8 cellular contexts compared by ENCODE assay signal in the genomic region with DNA sequence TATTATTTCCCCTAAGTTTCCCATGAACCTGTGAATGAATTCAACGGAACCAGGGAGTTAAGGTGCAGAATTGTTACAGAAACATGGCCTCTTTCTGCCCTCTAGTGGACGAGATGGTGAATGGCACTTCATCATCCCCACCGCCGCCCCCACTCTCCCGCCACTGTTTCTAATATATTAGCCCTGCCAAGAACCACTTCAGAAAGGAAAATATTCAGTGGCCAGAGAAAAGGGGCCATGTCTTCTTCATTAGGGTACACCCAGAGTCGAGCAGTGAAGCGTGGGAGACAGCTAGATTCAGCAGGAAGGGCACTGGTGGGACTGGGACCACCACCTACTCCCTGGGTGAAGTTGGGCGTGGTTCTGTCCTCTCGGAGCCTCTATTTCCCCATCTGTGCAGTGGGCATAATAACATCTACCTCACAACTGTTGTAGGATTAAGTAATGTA. TPM values are rescaled to one million over a fixed set of nuclear protein-coding genes. Genes with fewer than 3 reads are reported as not detected.
DNase-seq lines count a peak whose midpoint lies in the region; ATAC-seq and TF ChIP-seq lines count a peak whose summit lies in the region.

No MANE protein-coding gene starts in this region.

- no peaks in the 10 kb centered on the region for H3K9me3 Mint-ChIP-seq in stimulated activated naive B cell treated with anti-CD40 and anti-IgM and Interleukin-4, amounts not matched to agents 10 μg/mL and 1 μg/mL and 100 μg/mL, for 72 hours

- peaks cover 32 to 48% of the 10 kb centered on the region in 2 donors for H3K27me3 Mint-ChIP-seq in stimulated activated naive B cell treated with anti-CD40 and anti-IgM and Interleukin-4, amounts not matched to agents 10 μg/mL and 1 μg/mL and 100 μg/mL, for 72 hours

- ATAC-seq in SK-N-SH treated with all-trans-retinoic acid at 6 μM for 48 hours (peak; percentile 80), HG03045 (IDR thresholded peaks at IDR 0.05; ENCODE audit: unreplicated experiment) (no peak), HG02678 (IDR thresholded peaks at IDR 0.05; ENCODE audit: unreplicated experiment) (no peak)
- ATAC-seq in stimulated activated naive B cell treated with anti-CD40 and anti-IgM and Interleukin-4, amounts not matched to agents 10 μg/mL and 1 μg/mL and 100 μg/mL, for 72 hours (replicated peaks) = peak; percentile 59 to 67

- H3K4me1 Mint-ChIP-seq in stimulated activated naive B cell treated with anti-CD40 and anti-IgM and Interleukin-4, amounts not matched to agents 10 μg/mL and 1 μg/mL and 100 μg/mL, for 72 hours = peaks cover 2 to 8% of the 10 kb centered on the region in 2 donors

- no peak overlapping the region for H3K4me2 ChIP-seq in KMS-11

- 12% methylated on average over 9 of the region's 9 CpGs for WGBS in liver

- no peaks in the 10 kb centered on the region for H3K36me3 Mint-ChIP-seq in stimulated activated naive B cell treated with anti-CD40 and anti-IgM and Interleukin-4, amounts not matched to agents 10 μg/mL and 1 μg/mL and 100 μg/mL, for 72 hours

- H3K4me1 ChIP-seq in KMS-11 (ENCODE audit: low read depth, poor library complexity, severe bottlenecking) (no peaks in the 10 kb centered on the region), liver (ENCODE audit: control insufficient read depth in 4 of 4, insufficient read depth in 4 of 4, low read length in 3 of 4) (no peaks in the 10 kb centered on the region)

- H3K9ac ChIP-seq in KMS-11 (no peak overlapping the region), liver (ENCODE audit: low read depth in 1 of 2, low read length in 2 of 2) (no peak overlapping the region)

- no peaks in the 10 kb centered on the region for H4K20me1 ChIP-seq in KMS-11 (ENCODE audit: insufficient read depth)

- no peak overlapping the region for H3K4me3 ChIP-seq in KMS-11 (IDR thresholded peaks at IDR 0.05; ENCODE audit: insufficient read depth, low read depth, low read length)
- H3K4me3 ChIP-seq in liver (ENCODE audit: low read depth in 1 of 3, low read length in 3 of 3) = no peak overlapping the region

- peak; percentile 48 for DNase-seq in ELF-1 (ENCODE audit: low read depth, low spot score)
- DNase-seq in central memory CD4-positive, alpha-beta T cell = peak; percentile 22
- no peak for DNase-seq in stimulated activated naive B cell treated with anti-CD40 and anti-IgM and Interleukin-4, amounts not matched to agents 10 μg/mL and 1 μg/mL and 100 μg/mL, for 72 hours

- H3K27ac Mint-ChIP-seq in stimulated activated naive B cell treated with anti-CD40 and anti-IgM and Interleukin-4, amounts not matched to agents 10 μg/mL and 1 μg/mL and 100 μg/mL, for 72 hours = no peak overlapping the region

- H3K4me3 Mint-ChIP-seq in stimulated activated naive B cell treated with anti-CD40 and anti-IgM and Interleukin-4, amounts not matched to agents 10 μg/mL and 1 μg/mL and 100 μg/mL, for 72 hours = no peak overlapping the region

- H3K27ac ChIP-seq in KMS-11 (no peak overlapping the region), liver (ENCODE audit: low read depth in 1 of 2, low read length in 2 of 2) (peak overlapping the region in 1 of 2 donors; percentile 41)

- no peaks in the 10 kb centered on the region for H3K36me3 ChIP-seq in KMS-11 (ENCODE audit: insufficient read depth)
- no peaks in the 10 kb centered on the region for H3K36me3 ChIP-seq in liver (ENCODE audit: control insufficient read depth in 4 of 4, insufficient read depth in 3 of 4, low read depth in 1 of 4, low read length in 3 of 4)

- H3K9me3 ChIP-seq in liver (ENCODE audit: control insufficient read depth in 4 of 4, low read length in 3 of 4) = peaks cover 0 to 1% (median 0%) of the 10 kb centered on the region in 4 donors

- H2AFZ ChIP-seq in KMS-11 (ENCODE audit: low read depth) = peak overlapping the region; percentile 58

- H3K27me3 ChIP-seq in KMS-11 (ENCODE audit: insufficient read depth, low read depth) (no peaks in the 10 kb centered on the region), liver (ENCODE audit: control insufficient read depth in 4 of 4, insufficient read depth in 4 of 4, low read length in 3 of 4) (no peaks in the 10 kb centered on the region)

- H3K79me2 ChIP-seq in KMS-11 (ENCODE audit: insufficient read depth, low read depth) = no peaks in the 10 kb centered on the region

- TF ChIP-seq CTCF in KMS-11 (conservative IDR thresholded peaks at IDR 0.05; ENCODE audit: low read depth, low read length) = peak; percentile 82
- TF ChIP-seq CTCF in liver (IDR thresholded peaks at IDR 0.05; ENCODE audit: low read depth, low read length, missing input control) = peak; percentile 55

- TF ChIP-seq RAD21 in liver (IDR thresholded peaks at IDR 0.05) = peak; percentile 75 to 81

TF ChIP-seq in SK-N-SH treated with all-trans-retinoic acid at 6 μM for 48 hours, 23 proteins besides CTCF, POLR2A, EP300 and RAD21 (continues in another document):
- TF ChIP-seq GLIS3 (CRISPR knock-in tag; IDR thresholded peaks at IDR 0.05) (no peak), CSDC2 (CRISPR knock-in tag; IDR thresholded peaks at IDR 0.05) (no peak), ZNF565 (CRISPR knock-in tag; conservative IDR thresholded peaks at IDR 0.05; ENCODE audit: low read depth) (no peak), ARNTL (CRISPR knock-in tag; IDR thresholded peaks at IDR 0.05; ENCODE audit: borderline replicate concordance, low read depth) (no peak)
- TF ChIP-seq, protein P1, sequence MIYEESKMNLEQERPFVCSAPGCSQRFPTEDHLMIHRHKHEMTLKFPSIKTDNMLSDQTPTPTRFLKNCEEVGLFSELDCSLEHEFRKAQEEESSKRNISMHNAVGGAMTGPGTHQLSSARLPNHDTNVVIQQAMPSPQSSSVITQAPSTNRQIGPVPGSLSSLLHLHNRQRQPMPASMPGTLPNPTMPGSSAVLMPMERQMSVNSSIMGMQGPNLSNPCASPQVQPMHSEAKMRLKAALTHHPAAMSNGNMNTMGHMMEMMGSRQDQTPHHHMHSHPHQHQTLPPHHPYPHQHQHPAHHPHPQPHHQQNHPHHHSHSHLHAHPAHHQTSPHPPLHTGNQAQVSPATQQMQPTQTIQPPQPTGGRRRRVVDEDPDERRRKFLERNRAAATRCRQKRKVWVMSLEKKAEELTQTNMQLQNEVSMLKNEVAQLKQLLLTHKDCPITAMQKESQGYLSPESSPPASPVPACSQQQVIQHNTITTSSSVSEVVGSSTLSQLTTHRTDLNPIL (CRISPR knock-in tag; IDR thresholded peaks at IDR 0.05; ENCODE audit: low read depth) = no peak
- TF ChIP-seq, protein P2, sequence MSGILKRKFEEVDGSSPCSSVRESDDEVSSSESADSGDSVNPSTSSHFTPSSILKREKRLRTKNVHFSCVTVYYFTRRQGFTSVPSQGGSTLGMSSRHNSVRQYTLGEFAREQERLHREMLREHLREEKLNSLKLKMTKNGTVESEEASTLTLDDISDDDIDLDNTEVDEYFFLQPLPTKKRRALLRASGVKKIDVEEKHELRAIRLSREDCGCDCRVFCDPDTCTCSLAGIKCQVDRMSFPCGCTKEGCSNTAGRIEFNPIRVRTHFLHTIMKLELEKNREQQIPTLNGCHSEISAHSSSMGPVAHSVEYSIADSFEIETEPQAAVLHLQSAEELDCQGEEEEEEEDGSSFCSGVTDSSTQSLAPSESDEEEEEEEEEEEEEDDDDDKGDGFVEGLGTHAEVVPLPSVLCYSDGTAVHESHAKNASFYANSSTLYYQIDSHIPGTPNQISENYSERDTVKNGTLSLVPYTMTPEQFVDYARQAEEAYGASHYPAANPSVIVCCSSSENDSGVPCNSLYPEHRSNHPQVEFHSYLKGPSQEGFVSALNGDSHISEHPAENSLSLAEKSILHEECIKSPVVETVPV (CRISPR knock-in tag; IDR thresholded peaks at IDR 0.05) = no peak

TF ChIP-seq in liver, 16 proteins besides CTCF, POLR2A, EP300 and RAD21 (continues in another document):
- TF ChIP-seq HNF4G (IDR thresholded peaks at IDR 0.05) (no peak), FOXA1 (IDR thresholded peaks at IDR 0.05) (no peak), SP1 (IDR thresholded peaks at IDR 0.05) (no peak), YY1 (IDR thresholded peaks at IDR 0.05) (no peak), EGR1 (IDR thresholded peaks at IDR 0.05; ENCODE audit: low read depth in 2 of 2) (no peak), FOXA2 (IDR thresholded peaks at IDR 0.05) (no peak), NR2F2 (IDR thresholded peaks at IDR 0.05) (no peak), HNF4A (conservative IDR thresholded peaks at IDR 0.05) (no peak), TAF1 (conservative IDR thresholded peaks at IDR 0.05) (no peak), GABPA (IDR thresholded peaks at IDR 0.05 in 1 of 2, conservative IDR thresholded peaks at IDR 0.05 in 1 of 2) (no peak), RXRA (IDR thresholded peaks at IDR 0.05) (no peak)
- TF ChIP-seq, protein P3, sequence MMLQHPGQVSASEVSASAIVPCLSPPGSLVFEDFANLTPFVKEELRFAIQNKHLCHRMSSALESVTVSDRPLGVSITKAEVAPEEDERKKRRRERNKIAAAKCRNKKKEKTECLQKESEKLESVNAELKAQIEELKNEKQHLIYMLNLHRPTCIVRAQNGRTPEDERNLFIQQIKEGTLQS (IDR thresholded peaks at IDR 0.05) = no peak
- TF ChIP-seq, protein P4, sequence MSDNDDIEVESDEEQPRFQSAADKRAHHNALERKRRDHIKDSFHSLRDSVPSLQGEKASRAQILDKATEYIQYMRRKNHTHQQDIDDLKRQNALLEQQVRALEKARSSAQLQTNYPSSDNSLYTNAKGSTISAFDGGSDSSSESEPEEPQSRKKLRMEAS (IDR thresholded peaks at IDR 0.05) = no peak
- TF ChIP-seq, protein P5, sequence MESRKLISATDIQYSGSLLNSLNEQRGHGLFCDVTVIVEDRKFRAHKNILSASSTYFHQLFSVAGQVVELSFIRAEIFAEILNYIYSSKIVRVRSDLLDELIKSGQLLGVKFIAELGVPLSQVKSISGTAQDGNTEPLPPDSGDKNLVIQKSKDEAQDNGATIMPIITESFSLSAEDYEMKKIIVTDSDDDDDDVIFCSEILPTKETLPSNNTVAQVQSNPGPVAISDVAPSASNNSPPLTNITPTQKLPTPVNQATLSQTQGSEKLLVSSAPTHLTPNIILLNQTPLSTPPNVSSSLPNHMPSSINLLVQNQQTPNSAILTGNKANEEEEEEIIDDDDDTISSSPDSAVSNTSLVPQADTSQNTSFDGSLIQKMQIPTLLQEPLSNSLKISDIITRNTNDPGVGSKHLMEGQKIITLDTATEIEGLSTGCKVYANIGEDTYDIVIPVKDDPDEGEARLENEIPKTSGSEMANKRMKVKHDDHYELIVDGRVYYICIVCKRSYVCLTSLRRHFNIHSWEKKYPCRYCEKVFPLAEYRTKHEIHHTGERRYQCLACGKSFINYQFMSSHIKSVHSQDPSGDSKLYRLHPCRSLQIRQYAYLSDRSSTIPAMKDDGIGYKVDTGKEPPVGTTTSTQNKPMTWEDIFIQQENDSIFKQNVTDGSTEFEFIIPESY (IDR thresholded peaks at IDR 0.05) = no peak

RNA-seq across cellular contexts. Expression of a gene that starts 46.4 kb away (rescaled TPM):
- under 1 TPM; 0.05 to 0.33 TPM for total RNA-seq in liver
- polyA plus RNA-seq in liver = under 1 TPM; 0.11 to 0.16 TPM

Comparison
In these comparisons a context has a peak if more than half of its experiments do, and no peak if none do; other contexts are left out.
1. ATAC-seq: peak in SK-N-SH treated with all-trans-retinoic acid at 6 μM for 48 hours (single experiment) and stimulated activated naive B cell treated with anti-CD40 and anti-IgM and Interleukin-4, amounts not matched to agents 10 μg/mL and 1 μg/mL and 100 μg/mL, for 72 hours (2 of 2); none in HG03045 (single experiment) and HG02678 (single experiment).